9 cellular contexts compared by ENCODE assay signal in genomic region chr1:6519935-6520621, GRCh38. TPM values are rescaled to one million over a fixed set of nuclear protein-coding genes. Genes with fewer than 3 reads are reported as not detected.
A peak's percentile ranks its signal among the peaks of the same experiment; 100 is the strongest.
DNase-seq lines count a peak whose midpoint lies in the region; ATAC-seq and TF ChIP-seq lines count a peak whose summit lies in the region.
"Had no signal": no experiment of that assay in that cellular context is flagged by ENCODE, and none has a peak within 500 bp of the region (broad histone marks: within the 10 kb centered on the region; RNA-seq: fewer than 3 reads in every experiment).

No MANE protein-coding gene starts in this region.

- no peak for TF ChIP-seq CTCF in WTC11 (IDR thresholded peaks at IDR 0.05)

- ATAC-seq in WTC11 (peak; percentile 91), HG02981 (IDR thresholded peaks at IDR 0.05; ENCODE audit: unreplicated experiment) (no peak)

- DNase-seq in DMS53 (lab: John Stamatoyannopoulos, UW) (peak; percentile 39), DMS53 treated with DMSO at 0.1 percent for 48 hours (lab: John Stamatoyannopoulos, UW; ENCODE audit: unreplicated experiment) (no peak), WTC11 (ENCODE audit: low spot score) (peak; percentile 84), iPS DF 4.7 (ENCODE audit: extremely low read depth, low spot score) (peak; percentile 79), stromal cell of bone marrow (ENCODE audit: low read depth) (peak; percentile 72), mesenteric fat pad (ENCODE audit: low spot score) (no peak), cerebellum (ENCODE audit: low spot score) (no peak)

- peak overlapping the region; percentile 89 for H3K27ac Mint-ChIP-seq in WTC11

- H3K27me3 Mint-ChIP-seq in WTC11 (ENCODE audit: low read depth) = no peaks in the 10 kb centered on the region

- H3K4me3 Mint-ChIP-seq in WTC11 = no peak overlapping the region

- POLR2A ChIA-PET in WTC11 (lab: Charles Lee) = no interaction called here

- CTCF ChIA-PET in WTC11 (lab: Charles Lee) = interaction anchor here (0.5 to 7.7 kb wide), 11 partner anchors 11 to 315 kb away, joined by 3 to 179 read pairs (median 6); partner anchors contain the start of genes NOL9, PLEKHG5 and TAS1R1

- no peaks in the 10 kb centered on the region for H3K36me3 Mint-ChIP-seq in WTC11

- H3K4me1 Mint-ChIP-seq in WTC11 = peaks cover 30% of the 10 kb centered on the region

- H3K9me3 Mint-ChIP-seq in WTC11 = no peaks in the 10 kb centered on the region

TF ChIP-seq in WTC11, 78 proteins besides CTCF, POLR2A, EP300 and RAD21:
- TF ChIP-seq ARID4B (CRISPR knock-in tag; IDR thresholded peaks at IDR 0.05; ENCODE audit: borderline replicate concordance) (0 out of 2 replicates have a peak, but pooled peaks have one; percentile 16), GABPB1 (CRISPR knock-in tag; IDR thresholded peaks at IDR 0.05) (no peak), RELA (CRISPR knock-in tag; IDR thresholded peaks at IDR 0.05; ENCODE audit: borderline replicate concordance) (peak; percentile 4; the same call in 1 of the 2 replicates), NR1H2 (CRISPR knock-in tag; IDR thresholded peaks at IDR 0.05) (no peak)
- TF ChIP-seq, protein P1, sequence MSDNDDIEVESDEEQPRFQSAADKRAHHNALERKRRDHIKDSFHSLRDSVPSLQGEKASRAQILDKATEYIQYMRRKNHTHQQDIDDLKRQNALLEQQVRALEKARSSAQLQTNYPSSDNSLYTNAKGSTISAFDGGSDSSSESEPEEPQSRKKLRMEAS (CRISPR knock-in tag; IDR thresholded peaks at IDR 0.05) = peak; percentile 36

RNA-seq across cellular contexts. Expression of gene PLEKHG5, which starts 28.6 kb away (rescaled TPM):
- total RNA-seq in WTC11 (2021) = 27.5 to 32.0 TPM (median 30.8 TPM) in 3 replicates
- 9.3 TPM for total RNA-seq in mesenteric fat pad
- 13.5 TPM for total RNA-seq in cerebellum

RNA-seq across cellular contexts. Expression of gene NOL9, which starts 34.2 kb away (rescaled TPM):
- total RNA-seq in WTC11 (2021) = 36.0 to 37.4 TPM (median 37.4 TPM) in 3 replicates
- 23.2 TPM for total RNA-seq in mesenteric fat pad
- total RNA-seq in cerebellum = 37.0 TPM

RNA-seq across cellular contexts. Expression of gene TAS1R1, which starts 35.0 kb away (rescaled TPM):
- total RNA-seq in WTC11 (2021) (0.11 to 0.16 TPM in 2 of 3 replicates, not detected in the other), mesenteric fat pad (not detected), cerebellum (not detected)
- total RNA-seq: PC-9 had no signal

RNA-seq across cellular contexts. Expression of gene TNFRSF25, which starts 54.1 kb away (rescaled TPM):
- total RNA-seq in WTC11 (2021) (19.5 to 26.1 TPM (median 22.6 TPM) in 3 replicates), mesenteric fat pad (6.0 TPM), cerebellum (9.5 TPM)

RNA-seq across cellular contexts. Expression of gene ZBTB48, which starts 59.7 kb away (rescaled TPM):
- 29.1 to 37.5 TPM (median 31.0 TPM) in 3 replicates for total RNA-seq in WTC11 (2021)
- total RNA-seq in mesenteric fat pad = 18.9 TPM
- total RNA-seq in cerebellum = 15.5 TPM

Comparison
In these comparisons a context has a peak if more than half of its experiments do, and no peak if none do; other contexts are left out.
1. DNase-seq: peak in DMS53 (single experiment), WTC11 (single experiment), iPS DF 4.7 (single experiment) and stromal cell of bone marrow (single experiment); none in DMS53 treated with DMSO at 0.1 percent for 48 hours (single experiment), mesenteric fat pad (single experiment) and cerebellum (single experiment).